Comparison of ENCODE assay signal across 2 cellular contexts in genomic region chr17:80858301-80859003, GRCh38.
TF ChIP-seq lines count a peak whose summit lies in the region.

No MANE protein-coding gene starts in this region.

TF ChIP-seq in A549, 52 proteins besides CTCF, POLR2A, EP300 and RAD21:
- TF ChIP-seq CBX8 (IDR thresholded peaks at IDR 0.05) (no peak), MAFK (IDR thresholded peaks at IDR 0.05; ENCODE audit: partially characterized antibody) (no peak)

TF ChIP-seq in GM12878, 131 proteins besides CTCF, POLR2A, EP300 and RAD21:
- TF ChIP-seq CREM (IDR thresholded peaks at IDR 0.05; ENCODE audit: low read depth) (no peak), E4F1 (IDR thresholded peaks at IDR 0.05; ENCODE audit: borderline replicate concordance, partially characterized antibody) (no peak), SKIL (IDR thresholded peaks at IDR 0.05; ENCODE audit: low read depth, poor library complexity, severe bottlenecking) (no peak), POLR2AphosphoS5 (IDR thresholded peaks at IDR 0.05; ENCODE audit: low read length) (no peak), USF2 (IDR thresholded peaks at IDR 0.05; ENCODE audit: borderline replicate concordance, low read depth, low read length) (no peak), TCF3 (IDR thresholded peaks at IDR 0.05; ENCODE audit: borderline replicate concordance, insufficient read depth, low read depth, low read length) (no peak), SPI1 (IDR thresholded peaks at IDR 0.05; ENCODE audit: borderline replicate concordance, insufficient read depth, low read depth, low read length) (no peak), IKZF1 (conservative IDR thresholded peaks at IDR 0.05) (no peak), NKRF (conservative IDR thresholded peaks at IDR 0.05) (no peak), MTA3 (IDR thresholded peaks at IDR 0.05; ENCODE audit: borderline replicate concordance, low read length) (no peak), YBX1 (IDR thresholded peaks at IDR 0.05) (no peak), ZNF384 (IDR thresholded peaks at IDR 0.05; ENCODE audit: borderline replicate concordance, low read depth, low read length) (no peak), EED (IDR thresholded peaks at IDR 0.05; ENCODE audit: low read depth) (no peak)
